26 cellular contexts compared by ENCODE assay signal in genomic region chr5:107781451-107781850, GRCh38.
A peak's percentile ranks its signal among the peaks of the same experiment; 100 is the strongest.
DNase-seq lines count a peak whose midpoint lies in the region; ATAC-seq, FAIRE-seq and TF ChIP-seq lines count a peak whose summit lies in the region.
"Had no signal": no experiment of that assay in that cellular context is flagged by ENCODE, and none has a peak within 500 bp of the region (broad histone marks: within the 10 kb centered on the region; RNA-seq: fewer than 3 reads in every experiment).

No MANE protein-coding gene starts in this region.

- no peaks in the 10 kb centered on the region for H3K36me3 Mint-ChIP-seq in activated CD4-positive, alpha-beta T cell treated with anti-CD3 and anti-CD28 coated beads for 36 hours (ENCODE audit: low read depth)
- H3K36me3 Mint-ChIP-seq: activated CD8-positive, alpha-beta memory T cell treated with anti-CD3 and anti-CD28 coated beads, Interleukin-2, amount 10 ng/mL, durations not matched to agents 7 days and 5 days; activated naive CD4-positive, alpha-beta T cell treated with anti-CD3 and anti-CD28 coated beads, Interleukin-2, amount 50 U/mL, for 24 hours; memory B cell; naive thymus-derived CD4-positive, alpha-beta T cell had no signal

- DNase-seq in NCI-H2081 (lab: John Stamatoyannopoulos, UW) (peak; percentile 9 to 58), NCI-H2081 treated with DMSO at 0.1 percent for 48 hours (lab: John Stamatoyannopoulos, UW) (no peak), epithelial cell of esophagus (ENCODE audit: low read depth) (peak; percentile 2), small intestine (peak; percentile 5), iPS-NIHi11 (ENCODE audit: low spot score) (no peak)
- DNase-seq in activated CD4-positive, alpha-beta T cell treated with anti-CD3 and anti-CD28 coated beads for 36 hours = no peak
- DNase-seq: 8988T; activated CD4-positive, alpha-beta T cell treated with anti-CD3 and anti-CD28 coated beads for 48 hours; activated CD8-positive, alpha-beta memory T cell treated with anti-CD3 and anti-CD28 coated beads, Interleukin-2, amount 10 ng/mL, durations not matched to agents 7 days and 5 days; aorta; effector memory CD8-positive, alpha-beta T cell; esophagus squamous epithelium; GOT3; naive thymus-derived CD4-positive, alpha-beta T cell; NCI-H1694; NCI-H748 treated with DMSO at 0.1 percent for 48 hours; OCI-M1; SIG-M5; stimulated activated naive CD8-positive, alpha-beta T cell treated with anti-CD3 and anti-CD28 coated beads, Interleukin-15, amount 100 ng/mL, for 72 hours; T-helper 1 cell had no signal

- H3K9me3 Mint-ChIP-seq in activated CD4-positive, alpha-beta T cell treated with anti-CD3 and anti-CD28 coated beads for 36 hours (ENCODE audit: low read depth) = peaks cover 4% of the 10 kb centered on the region
- H3K9me3 Mint-ChIP-seq: activated naive CD4-positive, alpha-beta T cell treated with anti-CD3 and anti-CD28 coated beads, Interleukin-2, amount 50 U/mL, for 24 hours had no signal

- peaks cover 9% of the 10 kb centered on the region for H3K27me3 Mint-ChIP-seq in activated CD4-positive, alpha-beta T cell treated with anti-CD3 and anti-CD28 coated beads for 36 hours
- H3K27me3 Mint-ChIP-seq: activated naive CD4-positive, alpha-beta T cell treated with anti-CD3 and anti-CD28 coated beads, Interleukin-2, amount 50 U/mL, for 24 hours; B cell; memory B cell had no signal

- H3K27ac ChIP-seq in VCaP (peak overlapping the region; percentile 70), small intestine (ENCODE audit: low read depth in 1 of 2, low read length in 1 of 2) (peak overlapping the region; percentile 39 to 78)
- H3K27ac ChIP-seq: esophagus squamous epithelium, tibial nerve had no signal

- CTCF ChIA-PET in activated CD4-positive, alpha-beta T cell treated with anti-CD3 and anti-CD28 coated beads for 36 hours (lab: Charles Lee) = no interaction called here

- WGBS in small intestine, 3 donors = 19 to 29% (median 28%) methylated on average over 1 of the region's 1 CpG

- no peaks in the 10 kb centered on the region for H3K27me3 ChIP-seq in small intestine (ENCODE audit: control insufficient read depth in 2 of 2, insufficient read depth in 2 of 2, low read length in 2 of 2)
- H3K27me3 ChIP-seq: esophagus squamous epithelium, tibial nerve had no signal

- no peaks in the 10 kb centered on the region for H3K36me3 ChIP-seq in small intestine (ENCODE audit: control insufficient read depth in 2 of 2, insufficient read depth in 2 of 2, low read length in 2 of 2)
- H3K36me3 ChIP-seq: esophagus squamous epithelium, tibial nerve had no signal

- no peak overlapping the region for H3K4me3 Mint-ChIP-seq in activated CD4-positive, alpha-beta T cell treated with anti-CD3 and anti-CD28 coated beads for 36 hours
- H3K4me3 Mint-ChIP-seq: activated CD8-positive, alpha-beta memory T cell treated with anti-CD3 and anti-CD28 coated beads, Interleukin-2, amount 10 ng/mL, durations not matched to agents 7 days and 5 days; activated naive CD4-positive, alpha-beta T cell treated with anti-CD3 and anti-CD28 coated beads, Interleukin-2, amount 50 U/mL, for 24 hours; B cell; effector memory CD8-positive, alpha-beta T cell; memory B cell; naive thymus-derived CD4-positive, alpha-beta T cell; stimulated activated naive CD8-positive, alpha-beta T cell treated with anti-CD3 and anti-CD28 coated beads, Interleukin-15, amount 100 ng/mL, for 72 hours had no signal

- TF ChIP-seq CTCF in VCaP (conservative IDR thresholded peaks at IDR 0.05) = no peak
- no peak for TF ChIP-seq CTCF in epithelial cell of esophagus (IDR thresholded peaks at IDR 0.05; ENCODE audit: insufficient read depth, low read depth, low read length, missing control alignments)

- no peaks in the 10 kb centered on the region for H3K9me3 ChIP-seq in small intestine (ENCODE audit: control insufficient read depth, low read depth)

- intact Hi-C loops in activated CD4-positive, alpha-beta T cell treated with anti-CD3 and anti-CD28 coated beads for 36 hours (cut with DNase I, micrococcal nuclease) = no loop called here

- no peaks in the 10 kb centered on the region for H3K4me1 Mint-ChIP-seq in activated CD4-positive, alpha-beta T cell treated with anti-CD3 and anti-CD28 coated beads for 36 hours
- H3K4me1 Mint-ChIP-seq: activated CD8-positive, alpha-beta memory T cell treated with anti-CD3 and anti-CD28 coated beads, Interleukin-2, amount 10 ng/mL, durations not matched to agents 7 days and 5 days; activated naive CD4-positive, alpha-beta T cell treated with anti-CD3 and anti-CD28 coated beads, Interleukin-2, amount 50 U/mL, for 24 hours; B cell; memory B cell; naive thymus-derived CD4-positive, alpha-beta T cell; stimulated activated naive CD8-positive, alpha-beta T cell treated with anti-CD3 and anti-CD28 coated beads, Interleukin-15, amount 100 ng/mL, for 72 hours had no signal

- H3K27ac Mint-ChIP-seq in activated CD4-positive, alpha-beta T cell treated with anti-CD3 and anti-CD28 coated beads for 36 hours = no peak overlapping the region
- H3K27ac Mint-ChIP-seq: activated CD8-positive, alpha-beta memory T cell treated with anti-CD3 and anti-CD28 coated beads, Interleukin-2, amount 10 ng/mL, durations not matched to agents 7 days and 5 days; activated naive CD4-positive, alpha-beta T cell treated with anti-CD3 and anti-CD28 coated beads, Interleukin-2, amount 50 U/mL, for 24 hours; B cell; effector memory CD8-positive, alpha-beta T cell; memory B cell; naive thymus-derived CD4-positive, alpha-beta T cell; stimulated activated naive CD8-positive, alpha-beta T cell treated with anti-CD3 and anti-CD28 coated beads, Interleukin-15, amount 100 ng/mL, for 72 hours had no signal

- POLR2A ChIA-PET in activated CD4-positive, alpha-beta T cell treated with anti-CD3 and anti-CD28 coated beads for 36 hours (lab: Charles Lee) = no interaction called here

- H3K4me3 ChIP-seq in epithelial cell of esophagus (ENCODE audit: low read length) (no peak overlapping the region), small intestine (ENCODE audit: low read depth in 1 of 2, low read length in 2 of 2) (no peak overlapping the region)
- H3K4me3 ChIP-seq: esophagus squamous epithelium, tibial nerve had no signal

- no peak for FAIRE-seq in small intestine (lab: Jason Lieb, UNC)

- H3K4me1 ChIP-seq in small intestine (ENCODE audit: control insufficient read depth in 2 of 2, insufficient read depth in 1 of 2, low read depth in 1 of 2, low read length in 1 of 2) = no peaks in the 10 kb centered on the region
- H3K4me1 ChIP-seq: esophagus squamous epithelium, tibial nerve had no signal

- ATAC-seq in HG02970 (IDR thresholded peaks at IDR 0.05; ENCODE audit: low FRiP score, unreplicated experiment) = no peak
- ATAC-seq in activated CD4-positive, alpha-beta T cell treated with anti-CD3 and anti-CD28 coated beads for 36 hours = no peak
- ATAC-seq: activated CD8-positive, alpha-beta memory T cell treated with anti-CD3 and anti-CD28 coated beads, Interleukin-2, amount 10 ng/mL, durations not matched to agents 7 days and 5 days; effector memory CD8-positive, alpha-beta T cell; naive thymus-derived CD4-positive, alpha-beta T cell; stimulated activated naive CD8-positive, alpha-beta T cell treated with anti-CD3 and anti-CD28 coated beads, Interleukin-15, amount 100 ng/mL, for 72 hours had no signal

Comparison
In these comparisons a context has a peak if more than half of its experiments do, and no peak if none do; other contexts are left out.
1. DNase-seq: peak in NCI-H2081 (2 of 2), epithelial cell of esophagus (single experiment) and small intestine (single experiment); none in NCI-H2081 treated with DMSO at 0.1 percent for 48 hours (single experiment), activated CD4-positive, alpha-beta T cell treated with anti-CD3 and anti-CD28 coated beads for 36 hours (single experiment) and iPS-NIHi11 (single experiment).